ENCODE assay signal across 8 cellular contexts in the genomic region with DNA sequence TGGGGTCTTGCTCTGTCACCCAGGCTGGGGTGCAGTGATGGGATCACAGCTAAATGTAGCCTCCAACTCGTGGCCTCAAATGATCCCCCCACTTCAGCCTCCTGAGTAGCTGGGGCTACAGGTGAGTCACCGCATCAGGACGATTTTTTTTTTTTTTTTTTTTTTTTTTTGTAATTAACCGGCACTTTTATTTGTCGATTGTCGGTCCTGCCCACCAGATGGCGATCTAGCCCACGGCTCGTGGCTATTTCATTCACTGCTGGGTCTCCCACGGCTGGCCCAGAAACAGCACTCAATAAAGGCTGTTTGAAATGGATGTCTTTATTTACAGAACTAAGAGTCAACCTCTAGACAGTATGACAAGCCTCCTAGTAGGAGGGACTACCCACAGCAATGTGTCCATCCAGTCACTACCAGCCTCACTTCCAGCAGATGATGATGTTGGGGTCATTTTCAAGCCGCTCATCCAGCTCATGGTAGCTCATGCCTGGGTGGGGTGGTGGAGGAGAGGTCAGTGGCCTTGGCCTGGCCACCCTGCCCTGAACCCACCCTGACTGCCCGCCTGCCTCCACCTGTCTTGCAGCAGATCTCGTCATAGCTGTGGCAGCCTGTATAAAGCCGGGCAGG. TPM values are rescaled to one million over a fixed set of nuclear protein-coding genes. Genes with fewer than 3 reads are reported as not detected.
DNase-seq lines count a peak whose midpoint lies in the region; ATAC-seq and TF ChIP-seq lines count a peak whose summit lies in the region.

No MANE protein-coding gene starts in this region.

- peak; percentile 57 for TF ChIP-seq CTCF in foreskin fibroblast (IDR thresholded peaks at IDR 0.05; ENCODE audit: low read depth, low read length)

- no peak overlapping the region for H3K9ac ChIP-seq in trophoblast cell (ENCODE audit: low read length)

- H3K79me1 ChIP-seq in trophoblast cell (ENCODE audit: low read length) = peaks cover 5% of the 10 kb centered on the region

- H3K27ac ChIP-seq in CD8-positive, alpha-beta memory T cell (ENCODE audit: low read depth, low read length) = no peak overlapping the region
- H3K27ac ChIP-seq in trophoblast cell (ENCODE audit: low read depth, low read length) = no peak overlapping the region

- no peak overlapping the region for H3K4me3 ChIP-seq in CD8-positive, alpha-beta memory T cell (ENCODE audit: low read length)
- H3K4me3 ChIP-seq in foreskin fibroblast (ENCODE audit: low read depth in 1 of 2, low read length in 2 of 2) (no peak overlapping the region), trophoblast cell (ENCODE audit: low read depth, low read length) (no peak overlapping the region)

- no peaks in the 10 kb centered on the region for H3K27me3 ChIP-seq in CD8-positive, alpha-beta memory T cell (ENCODE audit: insufficient read depth, low read length, poor library complexity, severe bottlenecking)
- H3K27me3 ChIP-seq in trophoblast cell (ENCODE audit: insufficient read depth, low read length) = peaks cover 4% of the 10 kb centered on the region

- no peaks in the 10 kb centered on the region for H3K9me3 Mint-ChIP-seq in CD8-positive, alpha-beta memory T cell
- no peaks in the 10 kb centered on the region for H3K9me3 Mint-ChIP-seq in activated T-helper 1 cell treated with anti-CD3 and anti-CD28 coated beads, Interleukin-12 subunit alpha, Interleukin-12 subunit beta, Interleukin-2, Interleukin-4 antibody, amounts not matched to agents 30 ng/mL and 10 ng/mL and 1 ng/mL, durations not matched to agents 14 hours and 24 hours and 36 hours

- no peak overlapping the region for H2BK12ac ChIP-seq in trophoblast cell (ENCODE audit: low read length)

- H3K36me3 Mint-ChIP-seq in CD8-positive, alpha-beta memory T cell = peaks cover 0 to 34% (median 3%) of the 10 kb centered on the region in 3 donors
- peaks cover 22% of the 10 kb centered on the region for H3K36me3 Mint-ChIP-seq in activated T-helper 1 cell treated with anti-CD3 and anti-CD28 coated beads, Interleukin-12 subunit alpha, Interleukin-12 subunit beta, Interleukin-2, Interleukin-4 antibody, amounts not matched to agents 30 ng/mL and 10 ng/mL and 1 ng/mL, durations not matched to agents 14 hours and 24 hours and 36 hours (ENCODE audit: low read depth)

- H3K36me3 ChIP-seq in CD8-positive, alpha-beta memory T cell (ENCODE audit: insufficient read depth, low read length) = peaks cover 21% of the 10 kb centered on the region
- H3K36me3 ChIP-seq in trophoblast cell (ENCODE audit: control insufficient read depth in 1 of 2, insufficient read depth in 2 of 2, low read length in 2 of 2) = peaks cover 12 to 13% of the 10 kb centered on the region in 2 experiments

- peaks cover 53 to 87% (median 63%) of the 10 kb centered on the region in 3 donors for H3K4me1 Mint-ChIP-seq in CD8-positive, alpha-beta memory T cell
- peaks cover 57% of the 10 kb centered on the region for H3K4me1 Mint-ChIP-seq in activated T-helper 1 cell treated with anti-CD3 and anti-CD28 coated beads, Interleukin-12 subunit alpha, Interleukin-12 subunit beta, Interleukin-2, Interleukin-4 antibody, amounts not matched to agents 30 ng/mL and 10 ng/mL and 1 ng/mL, durations not matched to agents 14 hours and 24 hours and 36 hours (ENCODE audit: low read depth)

- CTCF ChIA-PET in CD8-positive, alpha-beta memory T cell (lab: Charles Lee) = interaction anchor here (0.7 to 9.6 kb wide), 29 partner anchors 9 to 268 kb away, joined by 3 to 103 read pairs (median 4); partner anchors contain the start of genes C3orf18, HEMK1, HYAL2 and HYAL3

- no peak overlapping the region for H2AFZ ChIP-seq in trophoblast cell (ENCODE audit: insufficient read depth, low read length, poor library complexity)

- intact Hi-C loops in activated T-helper 1 cell treated with anti-CD3 and anti-CD28 coated beads, Interleukin-12 subunit alpha, Interleukin-12 subunit beta, Interleukin-2, Interleukin-4 antibody, amounts not matched to agents 30 ng/mL and 10 ng/mL and 1 ng/mL, durations not matched to agents 14 hours and 24 hours and 36 hours (cut with micrococcal nuclease) = loop anchor here (1.0 kb wide), 4 partner anchors 89 to 220 kb away; partner anchors contain the start of gene C3orf18

- no peak overlapping the region for H2BK5ac ChIP-seq in trophoblast cell (ENCODE audit: low read depth, low read length, poor library complexity)

- peak; percentile 62 to 87 (median 73) for DNase-seq in CD8-positive, alpha-beta memory T cell
- DNase-seq in HT1080 (ENCODE audit: low read depth) = peak; percentile 82
- DNase-seq in RPMI8226 = peak; percentile 79
- DNase-seq in activated T-helper 1 cell treated with anti-CD3 and anti-CD28 coated beads, Interleukin-12 subunit alpha, Interleukin-12 subunit beta, Interleukin-2, Interleukin-4 antibody, amounts not matched to agents 30 ng/mL and 10 ng/mL and 1 ng/mL, durations not matched to agents 14 hours and 24 hours and 36 hours (ENCODE audit: low spot score) = peak; percentile 66
- peak; percentile 57 to 88 for DNase-seq in foreskin fibroblast
- DNase-seq in trophoblast cell = peak; percentile 36 to 70

- H3K18ac ChIP-seq in trophoblast cell (ENCODE audit: low read length) = no peak overlapping the region

- peak overlapping the region; percentile 68 to 96 (median 81) for H3K27ac Mint-ChIP-seq in CD8-positive, alpha-beta memory T cell
- H3K27ac Mint-ChIP-seq in activated T-helper 1 cell treated with anti-CD3 and anti-CD28 coated beads, Interleukin-12 subunit alpha, Interleukin-12 subunit beta, Interleukin-2, Interleukin-4 antibody, amounts not matched to agents 30 ng/mL and 10 ng/mL and 1 ng/mL, durations not matched to agents 14 hours and 24 hours and 36 hours = no peak overlapping the region

- peak overlapping the region in 6 of 7 donors; percentile 15 to 87 (median 48) for H3K4me3 Mint-ChIP-seq in CD8-positive, alpha-beta memory T cell
- no peak overlapping the region for H3K4me3 Mint-ChIP-seq in activated T-helper 1 cell treated with anti-CD3 and anti-CD28 coated beads, Interleukin-12 subunit alpha, Interleukin-12 subunit beta, Interleukin-2, Interleukin-4 antibody, amounts not matched to agents 30 ng/mL and 10 ng/mL and 1 ng/mL, durations not matched to agents 14 hours and 24 hours and 36 hours

- no peak overlapping the region for H2BK120ac ChIP-seq in trophoblast cell (ENCODE audit: insufficient read depth, low read length, poor library complexity)

- H3K4me2 ChIP-seq in trophoblast cell (ENCODE audit: low read length) = no peak overlapping the region

- no peak overlapping the region for H3K23ac ChIP-seq in trophoblast cell (ENCODE audit: low read length)

- no peak overlapping the region for H4K8ac ChIP-seq in trophoblast cell (ENCODE audit: low read depth, low read length)

- peaks cover 2% of the 10 kb centered on the region for H3K79me2 ChIP-seq in trophoblast cell (ENCODE audit: control insufficient read depth, insufficient read depth, low read length, poor library complexity)

- H4K12ac ChIP-seq in trophoblast cell (ENCODE audit: low read depth, low read length) = no peak overlapping the region

- no peak overlapping the region for H3K4ac ChIP-seq in trophoblast cell (ENCODE audit: low read depth, low read length)

- no peak overlapping the region for H2AK5ac ChIP-seq in trophoblast cell (ENCODE audit: low read length)

- no peaks in the 10 kb centered on the region for H3K9me3 ChIP-seq in CD8-positive, alpha-beta memory T cell (ENCODE audit: low read length)
- peaks cover 2% of the 10 kb centered on the region for H3K9me3 ChIP-seq in trophoblast cell (ENCODE audit: insufficient read depth, low read depth, low read length)

- POLR2A ChIA-PET in CD8-positive, alpha-beta memory T cell (lab: Charles Lee) = interaction anchor here (0.6 to 3.5 kb wide), 9 partner anchors 10 to 978 kb away, joined by 3 to 27 read pairs (median 7); no protein-coding TSS in a partner anchor

- no peak overlapping the region for H4K91ac ChIP-seq in trophoblast cell (ENCODE audit: low read depth, low read length)

- peaks cover 65% of the 10 kb centered on the region for H3K4me1 ChIP-seq in CD8-positive, alpha-beta memory T cell (ENCODE audit: insufficient read depth, low read length)
- peaks cover 17 to 26% of the 10 kb centered on the region in 2 experiments for H3K4me1 ChIP-seq in trophoblast cell (ENCODE audit: control insufficient read depth in 1 of 2, insufficient read depth in 2 of 2, low read length in 2 of 2)

- H3K14ac ChIP-seq in trophoblast cell (ENCODE audit: low read length) = no peak overlapping the region

- no peaks in the 10 kb centered on the region for H3K27me3 Mint-ChIP-seq in CD8-positive, alpha-beta memory T cell
- H3K27me3 Mint-ChIP-seq in activated T-helper 1 cell treated with anti-CD3 and anti-CD28 coated beads, Interleukin-12 subunit alpha, Interleukin-12 subunit beta, Interleukin-2, Interleukin-4 antibody, amounts not matched to agents 30 ng/mL and 10 ng/mL and 1 ng/mL, durations not matched to agents 14 hours and 24 hours and 36 hours (ENCODE audit: insufficient read depth) = no peaks in the 10 kb centered on the region

- no CpG with 5 or more reads among the region's 14 CpGs for WGBS in trophoblast cell (ENCODE audit: extremely low coverage, insufficient coverage, insufficient read length)

- ATAC-seq in HG03460 (IDR thresholded peaks at IDR 0.05; ENCODE audit: unreplicated experiment) (no peak), GM21423 (IDR thresholded peaks at IDR 0.05; ENCODE audit: unreplicated experiment) (no peak)

RNA-seq across cellular contexts. Expression of gene ZMYND10, which starts 1.8 kb away (rescaled TPM):
- 1 to 10 TPM in 1 of 2 experiments, under 1 TPM in 1; 0.97 to 1.3 TPM for total RNA-seq in CD8-positive, alpha-beta memory T cell
- 1.1 TPM for polyA plus RNA-seq in CD8-positive, alpha-beta memory T cell
- 1.4 and 2.8 TPM in 2 replicates for total RNA-seq in HT1080 (2014; rRNA removed; shearing (Covaris generic))
- 0.23 and 0.31 TPM in 2 replicates for polyA plus RNA-seq in HT1080 (2015; cell fraction: cytosol; rRNA removed)
- 1.1 and 1.5 TPM in 2 replicates for polyA plus RNA-seq in HT1080 (2015; cell fraction: nucleus; rRNA removed)
- total RNA-seq in activated T-helper 1 cell treated with anti-CD3 and anti-CD28 coated beads, Interleukin-12 subunit alpha, Interleukin-12 subunit beta, Interleukin-2, Interleukin-4 antibody, amounts not matched to agents 30 ng/mL and 10 ng/mL and 1 ng/mL, durations not matched to agents 14 hours and 24 hours and 36 hours = 1.5 and 1.7 TPM in 2 replicates
- polyA plus RNA-seq in trophoblast cell (2013) = 0.45 and 0.51 TPM in 2 replicates

RNA-seq across cellular contexts. Expression of gene NPRL2, which starts 3.3 kb away (rescaled TPM):
- total RNA-seq in CD8-positive, alpha-beta memory T cell = 10 to 100 TPM; 44.6 to 48.0 TPM
- polyA plus RNA-seq in CD8-positive, alpha-beta memory T cell = 59.5 TPM
- total RNA-seq in HT1080 (2014; rRNA removed; shearing (Covaris generic)) = 47.5 and 57.4 TPM in 2 replicates
- 22.7 and 24.6 TPM in 2 replicates for polyA plus RNA-seq in HT1080 (2015; cell fraction: cytosol; rRNA removed)
- 60.0 and 61.6 TPM in 2 replicates for polyA plus RNA-seq in HT1080 (2015; cell fraction: nucleus; rRNA removed)
- 43.7 and 46.6 TPM in 2 replicates for total RNA-seq in activated T-helper 1 cell treated with anti-CD3 and anti-CD28 coated beads, Interleukin-12 subunit alpha, Interleukin-12 subunit beta, Interleukin-2, Interleukin-4 antibody, amounts not matched to agents 30 ng/mL and 10 ng/mL and 1 ng/mL, durations not matched to agents 14 hours and 24 hours and 36 hours
- 13.1 TPM in 2 replicates for polyA plus RNA-seq in trophoblast cell (2013)

RNA-seq across cellular contexts. Expression of gene CYB561D2, which starts 3.4 kb away (rescaled TPM):
- 10 to 100 TPM; 32.4 to 37.7 TPM for total RNA-seq in CD8-positive, alpha-beta memory T cell
- 78.2 TPM for polyA plus RNA-seq in CD8-positive, alpha-beta memory T cell
- 63.2 and 69.0 TPM in 2 replicates for total RNA-seq in HT1080 (2014; rRNA removed; shearing (Covaris generic))
- 27.2 and 35.7 TPM in 2 replicates for polyA plus RNA-seq in HT1080 (2015; cell fraction: cytosol; rRNA removed)
- 30.9 and 40.4 TPM in 2 replicates for polyA plus RNA-seq in HT1080 (2015; cell fraction: nucleus; rRNA removed)
- 30.0 and 35.9 TPM in 2 replicates for total RNA-seq in activated T-helper 1 cell treated with anti-CD3 and anti-CD28 coated beads, Interleukin-12 subunit alpha, Interleukin-12 subunit beta, Interleukin-2, Interleukin-4 antibody, amounts not matched to agents 30 ng/mL and 10 ng/mL and 1 ng/mL, durations not matched to agents 14 hours and 24 hours and 36 hours
- polyA plus RNA-seq in trophoblast cell (2013) = 14.7 and 16.2 TPM in 2 replicates

RNA-seq across cellular contexts. Expression of gene RASSF1, which starts 6.7 kb away (rescaled TPM):
- total RNA-seq in CD8-positive, alpha-beta memory T cell = 10 to 100 TPM; 70.8 to 71.9 TPM
- 152 TPM for polyA plus RNA-seq in CD8-positive, alpha-beta memory T cell
- 12.5 and 15.0 TPM in 2 replicates for total RNA-seq in HT1080 (2014; rRNA removed; shearing (Covaris generic))
- 16.5 and 19.9 TPM in 2 replicates for polyA plus RNA-seq in HT1080 (2015; cell fraction: cytosol; rRNA removed)
- polyA plus RNA-seq in HT1080 (2015; cell fraction: nucleus; rRNA removed) = 27.2 and 29.2 TPM in 2 replicates
- 57.6 and 60.3 TPM in 2 replicates for total RNA-seq in activated T-helper 1 cell treated with anti-CD3 and anti-CD28 coated beads, Interleukin-12 subunit alpha, Interleukin-12 subunit beta, Interleukin-2, Interleukin-4 antibody, amounts not matched to agents 30 ng/mL and 10 ng/mL and 1 ng/mL, durations not matched to agents 14 hours and 24 hours and 36 hours
- polyA plus RNA-seq in trophoblast cell (2013) = 15.1 and 16.0 TPM in 2 replicates

RNA-seq across cellular contexts. Expression of gene TMEM115, which starts 12.0 kb away (rescaled TPM):
- total RNA-seq in CD8-positive, alpha-beta memory T cell = 10 to 100 TPM; 30.5 to 33.2 TPM
- 47.2 TPM for polyA plus RNA-seq in CD8-positive, alpha-beta memory T cell
- 75.7 and 90.1 TPM in 2 replicates for total RNA-seq in HT1080 (2014; rRNA removed; shearing (Covaris generic))
- 52.4 and 55.2 TPM in 2 replicates for polyA plus RNA-seq in HT1080 (2015; cell fraction: cytosol; rRNA removed)
- polyA plus RNA-seq in HT1080 (2015; cell fraction: nucleus; rRNA removed) = 56.7 and 62.4 TPM in 2 replicates
- 23.6 and 25.4 TPM in 2 replicates for total RNA-seq in activated T-helper 1 cell treated with anti-CD3 and anti-CD28 coated beads, Interleukin-12 subunit alpha, Interleukin-12 subunit beta, Interleukin-2, Interleukin-4 antibody, amounts not matched to agents 30 ng/mL and 10 ng/mL and 1 ng/mL, durations not matched to agents 14 hours and 24 hours and 36 hours
- polyA plus RNA-seq in trophoblast cell (2013) = 43.3 and 44.6 TPM in 2 replicates
